8 cellular contexts compared by ENCODE assay signal in the genomic region with DNA sequence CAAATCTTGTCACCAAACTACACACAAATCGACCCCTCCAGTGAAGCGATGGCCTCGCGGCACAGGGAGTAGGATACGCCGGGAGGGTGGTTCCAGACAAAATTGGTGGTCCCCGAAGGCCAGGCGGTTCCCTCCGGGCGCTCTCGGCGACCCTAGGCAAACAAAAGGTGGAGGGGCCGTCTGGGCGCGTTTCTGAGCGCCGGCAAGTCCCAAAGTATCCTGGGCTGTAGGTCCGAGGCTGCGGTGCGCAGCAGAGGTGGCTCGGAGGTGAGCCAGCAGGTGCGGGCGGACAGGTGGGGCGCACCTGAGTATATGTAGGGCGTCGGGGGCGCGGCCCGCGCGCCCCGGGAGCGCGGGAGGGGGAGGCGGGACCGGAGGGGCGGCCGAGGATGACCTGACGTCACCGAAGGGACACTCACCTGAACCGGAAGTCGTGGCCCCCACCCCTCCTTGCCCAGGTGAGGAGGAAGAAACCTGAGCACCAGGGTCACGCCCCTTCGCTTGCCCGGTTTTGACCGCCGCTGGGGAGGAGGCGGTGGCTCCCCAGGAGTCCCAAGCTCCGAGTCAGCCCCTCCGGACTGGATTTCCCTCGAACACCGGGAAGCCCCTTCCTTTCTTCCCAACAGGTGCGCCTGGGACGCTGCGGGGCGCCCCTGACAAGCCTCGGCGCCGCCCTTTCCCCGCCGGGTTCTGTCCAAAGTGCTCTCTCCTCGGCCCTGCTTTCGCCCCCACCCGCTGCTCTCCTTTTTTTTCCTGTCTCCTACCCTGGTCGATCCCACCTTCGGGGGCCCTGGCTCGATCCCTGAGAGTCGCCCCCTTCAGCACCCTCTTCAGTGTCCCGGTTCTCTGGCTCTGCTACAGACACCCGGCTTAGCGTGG. TPM values are rescaled to one million over a fixed set of nuclear protein-coding genes. Genes with fewer than 3 reads are reported as not detected.
DNase-seq lines count a peak whose midpoint lies in the region; ATAC-seq, FAIRE-seq and TF ChIP-seq lines count a peak whose summit lies in the region.

A gene with protein sequence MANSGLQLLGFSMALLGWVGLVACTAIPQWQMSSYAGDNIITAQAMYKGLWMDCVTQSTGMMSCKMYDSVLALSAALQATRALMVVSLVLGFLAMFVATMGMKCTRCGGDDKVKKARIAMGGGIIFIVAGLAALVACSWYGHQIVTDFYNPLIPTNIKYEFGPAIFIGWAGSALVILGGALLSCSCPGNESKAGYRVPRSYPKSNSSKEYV (minus strand): TSS at position 287 of the 879 bp plus-strand sequence. CDS start 435 bp downstream, outside the sequence.

- TF ChIP-seq POLR2A in K562 (conservative IDR thresholded peaks at IDR 0.05) (no peak), lower leg skin (IDR thresholded peaks at IDR 0.05) (no peak)

- BruUV-seq in K562 (replicated peaks; lab: Mats Ljungman, UMichigan): TSS peak; percentile 81

- POLR2A ChIA-PET in K562 (lab: Yijun Ruan, JAX): no interaction called here

- no peak for TF ChIP-seq RAD21 in K562 (CRISPR knock-in tag; conservative IDR thresholded peaks at IDR 0.05 in 1 of 2, IDR thresholded peaks at IDR 0.05 in 1 of 2)

- H3K36me3 ChIP-seq in BE2C (no peaks in the 10 kb centered on the region), K562 (ENCODE audit: control insufficient read depth, insufficient read depth, low read length) (peaks cover 27% of the 10 kb centered on the region; the same call in 2 of the 3 replicates), upper lobe of right lung (peaks cover 16% of the 10 kb centered on the region)

- H3K4me3 ChIP-seq in BE2C (ENCODE audit: low read depth, low read length) (peak within 1 kb of the TSS; percentile 46), LNCaP clone FGC (ENCODE audit: low read depth, low read length) (peak within 1 kb of the TSS; percentile 96), K562 (peak within 1 kb of the TSS; percentile 47), lower leg skin (ENCODE audit: low read depth, poor library complexity, severe bottlenecking) (peak within 1 kb of the TSS; percentile 13), upper lobe of right lung (peak within 1 kb of the TSS; percentile 68)

- H3K4me2 ChIP-seq in K562 (ENCODE audit: insufficient read depth, low read length): peak within 1 kb of the TSS; percentile 95

- intact Hi-C loops in K562 (cut with micrococcal nuclease) (no loop called here), lower leg skin (cut with DNase I; ENCODE audit: low total_unique reads) (no loop called here), upper lobe of right lung (cut with DNase I) (no loop called here)

- H3K4me1 ChIP-seq in BE2C (no peaks in the 10 kb centered on the region), K562 (replicated peaks in 1 of 2; ENCODE audit: control insufficient read depth in 2 of 2, insufficient read depth in 2 of 2, low read length in 2 of 2) (peaks cover 10 to 35% of the 10 kb centered on the region in 2 experiments; a peak in 4 of 5 replicates), upper lobe of right lung (peaks cover 25% of the 10 kb centered on the region)

- no peaks in the 10 kb centered on the region for H3K9me1 ChIP-seq in K562 (ENCODE audit: control insufficient read depth, insufficient read depth, low read length)

- WGBS in K562 (ENCODE audit: insufficient coverage, low coverage, missing lambda C conversion rate): 60% methylated on average over 15 of the region's 71 CpGs
- WGBS in lower leg skin, 2 donors: 7 to 8% methylated on average over 46 to 65 of the region's 71 CpGs

- H2AFZ ChIP-seq in K562 (ENCODE audit: low read depth, low read length): peak within 1 kb of the TSS; percentile 97

- in situ Hi-C loops in K562 (cut with MboI): no loop called here

- TF ChIP-seq CTCF in BE2C (IDR thresholded peaks at IDR 0.05; ENCODE audit: low read depth, low read length) (no peak), LNCaP clone FGC (IDR thresholded peaks at IDR 0.05; ENCODE audit: control insufficient read depth, extremely low read depth, insufficient read depth) (peak; percentile 57), K562 (IDR thresholded peaks at IDR 0.05 in 2 of 3, conservative IDR thresholded peaks at IDR 0.05 in 1 of 3; ENCODE audit: insufficient read depth in 2 of 3, low read depth in 1 of 3, low read length in 3 of 3) (no peak), lower leg skin (IDR thresholded peaks at IDR 0.05) (no peak), upper lobe of right lung (IDR thresholded peaks at IDR 0.05) (no peak)

- ATAC-seq in K562: peak; percentile 10; the same call in 2 of the 3 replicates
- peak; percentile 80 for ATAC-seq in upper lobe of right lung

- H3K9me3 ChIP-seq in BE2C (no peaks in the 10 kb centered on the region), K562 (replicated peaks; ENCODE audit: control insufficient read depth, insufficient read depth, low read depth, low read length) (no peaks in the 10 kb centered on the region), upper lobe of right lung (no peaks in the 10 kb centered on the region)

- H3K9ac ChIP-seq in K562 (ENCODE audit: insufficient read depth in 1 of 2, low read depth in 2 of 2, low read length in 2 of 2): peak within 1 kb of the TSS; percentile 63 to 89

- DNase-seq in BE2C (no peak), LNCaP clone FGC (ENCODE audit: low read depth) (peak; percentile 87), K562 (ENCODE audit: extremely low read depth in 1 of 4, low spot score in 3 of 4) (peak in 1 of 4 experiments; percentile 14), lower leg skin (ENCODE audit: low spot score in 2 of 2) (peak in 1 of 2 donors; percentile 91), upper lobe of right lung (peak; percentile 95), AML-193 (lab: John Stamatoyannopoulos, UW) (no peak), dedifferentiated amniotic fluid mesenchymal stem cell (ENCODE audit: extremely low spot score) (no peak), mesenteric fat pad (ENCODE audit: low spot score) (no peak)

- FAIRE-seq in K562 (lab: Jason Lieb, UNC): no peak

- TF ChIP-seq EP300 in K562 (IDR thresholded peaks at IDR 0.05; ENCODE audit: low read length): no peak

- H3K27ac ChIP-seq in K562 (ENCODE audit: extremely low read depth, low read depth, low read length) (peak within 1 kb of the TSS; percentile 70), upper lobe of right lung (peak within 1 kb of the TSS; percentile 91)

- no peaks in the 10 kb centered on the region for H4K20me1 ChIP-seq in K562 (replicated peaks; ENCODE audit: control insufficient read depth, insufficient read depth, low read length)

- CTCF ChIA-PET in K562 (lab: Yijun Ruan, JAX; ENCODE audit: low intra/inter-chr PET ratio): no interaction called here

- H3K79me2 ChIP-seq in K562 (ENCODE audit: control insufficient read depth, insufficient read depth, low read length): no peaks in the 10 kb centered on the region

- H3K27me3 ChIP-seq in BE2C: peaks cover 5% of the 10 kb centered on the region; the same call in 1 of the 2 replicates
- no peaks in the 10 kb centered on the region for H3K27me3 ChIP-seq in K562 (ENCODE audit: control insufficient read depth in 2 of 2, insufficient read depth in 2 of 2, low read length in 2 of 2)
- H3K27me3 ChIP-seq in upper lobe of right lung: peaks cover 4% of the 10 kb centered on the region

TF ChIP-seq in K562, 482 proteins besides CTCF, POLR2A, EP300 and RAD21 (continues in another document):
- TF ChIP-seq ARNT (IDR thresholded peaks at IDR 0.05): no peak
- TF ChIP-seq, protein P1, sequence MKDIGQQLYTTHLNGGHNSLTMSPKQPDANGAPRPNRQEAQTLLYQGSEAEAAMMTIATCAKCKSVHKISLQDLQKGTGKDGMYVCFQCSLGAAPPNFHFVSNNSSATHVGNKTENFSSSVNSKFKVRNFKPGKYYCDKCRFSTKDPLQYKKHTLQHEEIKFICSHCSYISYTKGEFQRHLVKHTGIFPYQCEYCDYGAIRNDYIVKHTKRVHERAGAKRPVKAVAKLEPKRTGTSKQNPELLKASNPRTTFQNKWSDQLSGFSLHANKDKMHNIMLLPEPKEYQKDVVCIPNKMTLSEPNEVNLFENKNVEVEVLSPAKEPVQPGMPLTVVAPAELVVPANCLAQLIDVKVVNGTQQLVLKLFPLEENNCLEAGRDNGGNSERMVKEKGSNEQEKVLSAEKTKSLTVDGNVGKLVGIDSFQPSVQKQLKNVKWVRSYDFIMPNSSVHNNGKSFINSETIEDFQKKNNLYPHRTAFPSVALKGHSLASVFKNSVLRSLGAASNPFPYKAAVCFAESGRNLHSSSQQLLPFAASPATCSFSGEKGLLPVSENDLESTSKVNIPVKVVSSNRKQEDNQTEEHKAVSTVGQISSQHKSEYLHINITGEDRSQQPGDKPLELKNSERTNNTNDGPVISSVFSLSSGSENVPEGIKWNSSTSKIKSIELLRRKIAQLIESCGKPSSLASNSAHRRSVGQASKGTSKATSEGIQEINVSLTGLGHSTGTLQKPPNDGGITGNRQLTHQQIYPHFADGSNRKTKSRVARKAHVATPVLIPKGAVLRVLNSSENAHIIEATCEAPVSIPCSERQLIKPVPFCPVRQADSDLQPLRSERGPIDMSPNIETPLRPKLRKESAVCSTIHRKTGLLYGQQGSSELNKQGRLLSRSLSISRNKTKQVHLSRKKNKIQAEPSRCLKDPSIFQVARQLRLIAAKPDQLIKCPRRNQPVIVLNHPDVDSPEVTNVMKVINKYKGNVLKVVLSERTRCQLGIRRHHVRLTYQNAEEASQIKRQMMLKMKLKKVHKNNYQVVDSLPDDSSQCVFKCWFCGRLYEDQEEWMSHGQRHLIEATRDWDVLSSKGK (CRISPR knock-in tag; IDR thresholded peaks at IDR 0.05): no peak
- TF ChIP-seq U2AF1 (optimal IDR thresholded peaks at IDR 0.05; ENCODE audit: low read depth, low read length): no peak

RNA-seq across cellular contexts. Expression of the gene that starts here (rescaled TPM):
- 1.6 TPM for polyA plus RNA-seq in BE2C (2012; ENCODE audit: insufficient read depth, insufficient read length, low read depth)
- 19.6 and 42.6 TPM in 2 replicates for total RNA-seq in K562 (2011; cell fraction: chromatin; rRNA removed; ENCODE audit: low replicate concordance)
- total RNA-seq in K562 (2011; cell fraction: nucleolus; rRNA removed): 35.5 and 39.7 TPM in 2 replicates
- total RNA-seq in K562 (2011; cell fraction: nucleoplasm; rRNA removed): 20.2 and 25.8 TPM in 2 replicates
- 6.7 and 10.4 TPM in 2 replicates for total RNA-seq in K562 (2014; rRNA removed)
- 2.4 and 3.2 TPM in 2 replicates for total RNA-seq in K562 (2014; rRNA removed; fragmentation: Illumina TruSeq; extraction: Trizol)
- total RNA-seq in K562 (2015; rRNA removed; fragmentation: Illumina TruSeq; extraction: Trizol): 5.4 and 6.8 TPM in 2 replicates
- 9.1 and 13.7 TPM in 2 replicates for total RNA-seq in K562 (2021)
- polyA plus RNA-seq in K562 (2011; rRNA removed): 9.9 and 14.2 TPM in 2 replicates
- polyA plus RNA-seq in K562 (2011; cell fraction: cytosol; rRNA removed): 15.6 and 18.1 TPM in 2 replicates
- polyA plus RNA-seq in K562 (2011; cell fraction: nucleus; rRNA removed): 65.6 and 71.0 TPM in 2 replicates
- polyA plus RNA-seq in K562 (2012): 10.1 and 20.8 TPM in 2 replicates
- 7.6 and 11.1 TPM in 2 replicates for polyA plus RNA-seq in K562 (2014; fragmentation: Illumina TruSeq; extraction: Trizol)
- 1 to 10 TPM; 2.2 to 4.0 TPM for polyA plus RNA-seq in K562 (2014; fragmentation: Nextera tagmentation; extraction: Ambion mirVana)
- 14.5 and 15.6 TPM in 2 replicates for polyA plus RNA-seq in K562 (2014; rRNA removed)
- polyA minus RNA-seq in K562 (2011; rRNA and poly(A)+ RNA removed): 4.0 and 4.2 TPM in 2 replicates
- polyA minus RNA-seq in K562 (2011; cell fraction: cytosol; rRNA and poly(A)+ RNA removed): 1.8 and 3.0 TPM in 2 replicates
- polyA minus RNA-seq in K562 (2011; cell fraction: nucleus; rRNA and poly(A)+ RNA removed): 6.5 and 6.6 TPM in 2 replicates
- 10 to 100 TPM in 3 of 4 donors, 1 to 10 TPM in 1; 6.7 to 25.6 (median 14.4) TPM for total RNA-seq in lower leg skin
- total RNA-seq in upper lobe of right lung: 117 TPM
- total RNA-seq in mesenteric fat pad: 5.6 TPM

Comparison
In these comparisons a context has a peak if more than half of its experiments do, and no peak if none do; other contexts are left out.
1. DNase-seq: peak in LNCaP clone FGC (single experiment) and upper lobe of right lung (single experiment); none in BE2C (single experiment), AML-193 (0 of 2), dedifferentiated amniotic fluid mesenchymal stem cell (single experiment) and mesenteric fat pad (single experiment).
2. H3K4me3 ChIP-seq: peak in every context shown above with its lines; median percentile 96 in LNCaP clone FGC; 68 in upper lobe of right lung; 47 in K562; 46 in BE2C; 13 in lower leg skin.